23 cellular contexts compared by ENCODE assay signal in genomic region chr12:132390287-132391076, GRCh38.
"Had no signal": no experiment of that assay in that cellular context is flagged by ENCODE, and none has a peak within 500 bp of the region (broad histone marks: within the 10 kb centered on the region; RNA-seq: fewer than 3 reads in every experiment).

No MANE protein-coding gene starts in this region.

- FAIRE-seq: kidney had no signal

- ATAC-seq: activated CD4-positive, alpha-beta T cell treated with anti-CD3 and anti-CD28 coated beads for 36 hours; activated T-cell treated with anti-CD3 and anti-CD28 coated beads, Interleukin-2, amount 50 U/mL, for 72 hours; effector memory CD8-positive, alpha-beta T cell; gastrocnemius medialis; mucosa of descending colon; natural killer cell treated with Interleukin-12 subunit alpha and Interleukin-12 subunit beta and Interleukin-15 and Interleukin-18, amount 100 ng/mL, for 72 hours had no signal

- H3K27ac ChIP-seq: ascending aorta, cardiac muscle cell, gastrocnemius medialis, neutrophil, testis, uterus had no signal

- H3K4me3 ChIP-seq: ascending aorta, cardiac muscle cell, gastrocnemius medialis, lung, mucosa of descending colon, testis, uterus had no signal

- H3K9me3 ChIP-seq: ascending aorta, gastrocnemius medialis, mucosa of descending colon, neutrophil, testis, uterus had no signal

- DNase-seq: activated CD4-positive, alpha-beta T cell treated with anti-CD3 and anti-CD28 coated beads for 36 hours; activated CD4-positive, CD25-positive, alpha-beta regulatory T cell; activated naive CD4-positive, alpha-beta T cell treated with anti-CD3 and anti-CD28 coated beads for 36 hours; activated T-cell treated with anti-CD3 and anti-CD28 coated beads for 4 hours; activated T-cell treated with anti-CD3 and anti-CD28 coated beads, Interleukin-2, amount 50 U/mL, for 72 hours; cortex of kidney; effector memory CD8-positive, alpha-beta T cell; erythroblast; gastrocnemius medialis; hypothalamus; immature natural killer cell; mesendoderm; stimulated activated naive CD4-positive, alpha-beta T cell treated with Interleukin-2 at 50 U/mL for 16 hours; testis; trophoblast cell; uterus had no signal

- H3K27me3 ChIP-seq: ascending aorta, testis had no signal

- H3K36me3 ChIP-seq: ascending aorta, cardiac muscle cell, gastrocnemius medialis, neutrophil, uterus had no signal

- H3K4me1 ChIP-seq: ascending aorta, gastrocnemius medialis, testis had no signal
